In genomic region chr1:230151924-230152468, GRCh38 we compare ENCODE assay signal across 18 cellular contexts.
DNase-seq lines count a peak whose midpoint lies in the region; ATAC-seq, FAIRE-seq and TF ChIP-seq lines count a peak whose summit lies in the region.
"Had no signal": no experiment of that assay in that cellular context is flagged by ENCODE, and none has a peak within 500 bp of the region (broad histone marks: within the 10 kb centered on the region; RNA-seq: fewer than 3 reads in every experiment).

No MANE protein-coding gene starts in this region.

- H3K9me3 Mint-ChIP-seq in CD14-positive monocyte (no peaks in the 10 kb centered on the region), nephron (no peaks in the 10 kb centered on the region)
- H3K9me3 Mint-ChIP-seq: CD8-positive, alpha-beta memory T cell had no signal

- H3K36me3 ChIP-seq in GM12878 (ENCODE audit: control insufficient read depth in 2 of 2, insufficient read depth in 2 of 2, low read length in 1 of 2) (0 out of 4 replicates have a peak, but pooled peaks cover 0 to 2% of the 10 kb centered on the region in 2 experiments), upper lobe of left lung (no peaks in the 10 kb centered on the region)
- H3K36me3 ChIP-seq: BE2C had no signal

- no peak overlapping the region for H3K9ac ChIP-seq in GM12878 (ENCODE audit: control insufficient read depth, insufficient read depth, low read length)
- H3K9ac ChIP-seq: GM23248 had no signal

- RAD21 ChIA-PET in GM12878 (lab: Charles Lee; ENCODE audit: unreplicated experiment), result interaction anchor here (1.2 kb wide), 2 partner anchors 16 to 42 kb away, joined by 3 to 4 read pairs; no protein-coding TSS in a partner anchor

- in situ Hi-C loops in GM12878 (cut with MboI), result no loop called here

- no peak for TF ChIP-seq POLR2A in GM12878 (IDR thresholded peaks at IDR 0.05; ENCODE audit: low read depth, low read length)
- no peak for TF ChIP-seq POLR2A in upper lobe of left lung (IDR thresholded peaks at IDR 0.05)

- no peak overlapping the region for H2AFZ ChIP-seq in GM12878 (ENCODE audit: control insufficient read depth, low read depth, low read length)
- H2AFZ ChIP-seq: GM23248 had no signal

- peaks cover 4 to 7% of the 10 kb centered on the region in 2 donors for H3K36me3 Mint-ChIP-seq in CD14-positive monocyte
- H3K36me3 Mint-ChIP-seq in nephron (ENCODE audit: low read depth), result peaks cover 4% of the 10 kb centered on the region

- H3K4me3 ChIP-seq in GM12878 (no peak overlapping the region), upper lobe of left lung (no peak overlapping the region)
- H3K4me3 ChIP-seq: GM23248 had no signal

- H3K4me3 Mint-ChIP-seq in CD14-positive monocyte (no peak overlapping the region), nephron (no peak overlapping the region)
- H3K4me3 Mint-ChIP-seq: CD8-positive, alpha-beta memory T cell had no signal

- H3K79me2 ChIP-seq in GM12878 (ENCODE audit: control insufficient read depth, insufficient read depth, low read length), result peaks cover 11% of the 10 kb centered on the region

- no peak overlapping the region for H3K4me2 ChIP-seq in GM12878 (ENCODE audit: control insufficient read depth, insufficient read depth)

- H3K4me1 ChIP-seq in GM12878 (ENCODE audit: control insufficient read depth, insufficient read depth, low read length) (peaks cover 23% of the 10 kb centered on the region), upper lobe of left lung (peaks cover 25 to 52% (median 27%) of the 10 kb centered on the region in 4 donors)
- H3K4me1 ChIP-seq: Caco-2 had no signal

- TF ChIP-seq CTCF in CD14-positive monocyte (IDR thresholded peaks at IDR 0.05) (no peak), GM12878 (IDR thresholded peaks at IDR 0.05 in 2 of 3, conservative IDR thresholded peaks at IDR 0.05 in 1 of 3; ENCODE audit: control insufficient read depth in 2 of 3, extremely low read depth in 1 of 3, insufficient read depth in 1 of 3, low read depth in 3 of 3, low read length in 3 of 3) (no peak), nephron (IDR thresholded peaks at IDR 0.05; ENCODE audit: unreplicated experiment in 3 of 3) (no peak), upper lobe of left lung (IDR thresholded peaks at IDR 0.05) (no peak)

- no TSS peak for BruUV-seq in GM12878 (replicated peaks; lab: Mats Ljungman, UMichigan)

- WGBS in GM12878 (ENCODE audit: insufficient coverage, insufficient replicate concordance, low lambda C conversion rate, missing lambda C conversion rate), result 88% methylated on average over 7 of the region's 7 CpGs
- 97% methylated on average over 7 of the region's 7 CpGs for WGBS in upper lobe of left lung, 2 donors

- no peaks in the 10 kb centered on the region for H4K20me1 ChIP-seq in GM12878 (ENCODE audit: control insufficient read depth, insufficient read depth)

- CTCF ChIA-PET in GM12878 (lab: Yijun Ruan, JAX), result interaction anchor here (1.2 to 1.9 kb wide), 2 partner anchors 11 to 15 kb away, joined by 3 to 10 read pairs; no protein-coding TSS in a partner anchor

- H3K27ac ChIP-seq in GM12878 (ENCODE audit: control insufficient read depth, insufficient read depth) (no peak overlapping the region), upper lobe of left lung (no peak overlapping the region)
- H3K27ac ChIP-seq: GM23248 had no signal

- SMC1A ChIA-PET in GM12878 (lab: Charles Lee; ENCODE audit: uncharacterized antibody, unreplicated experiment), result interaction anchor here (1.4 to 3.4 kb wide), 6 partner anchors 15 to 64 kb away, joined by 5 to 15 read pairs (median 7); no protein-coding TSS in a partner anchor

- no peaks in the 10 kb centered on the region for H3K27me3 Mint-ChIP-seq in CD14-positive monocyte (ENCODE audit: low read depth in 3 of 3)
- peaks cover 8% of the 10 kb centered on the region for H3K27me3 Mint-ChIP-seq in nephron (ENCODE audit: low read depth)
- H3K27me3 Mint-ChIP-seq: CD8-positive, alpha-beta memory T cell had no signal

- H3K27ac Mint-ChIP-seq in CD14-positive monocyte (peak overlapping the region in 5 of 7 donors; percentile 10 to 99 (median 88)), nephron (peak overlapping the region in 2 of 3 experiments; percentile 55 to 91)

- intact Hi-C loops in CD14-positive monocyte (cut with micrococcal nuclease), result no loop called here
- intact Hi-C loops in GM12878 (cut with micrococcal nuclease; ENCODE audit: unreplicated experiment), result no loop called here

- H3K9me3 ChIP-seq in GM12878 (replicated peaks; ENCODE audit: control insufficient read depth, insufficient read depth, low read length) (no peaks in the 10 kb centered on the region), upper lobe of left lung (no peaks in the 10 kb centered on the region)
- H3K9me3 ChIP-seq: BE2C, Caco-2 had no signal

- no peak for FAIRE-seq in GM12878 (lab: Jason Lieb, UNC)
- FAIRE-seq: A204.1, GM19239, H54 had no signal

- TF ChIP-seq RAD21 in GM12878 (IDR thresholded peaks at IDR 0.05; ENCODE audit: insufficient read depth, low read depth, low read length), result no peak

- TF ChIP-seq EP300 in GM12878 (IDR thresholded peaks at IDR 0.05; ENCODE audit: borderline replicate concordance in 1 of 2, control insufficient read depth in 1 of 2, low read depth in 2 of 2, low read length in 2 of 2), result no peak
- no peak for TF ChIP-seq EP300 in upper lobe of left lung (IDR thresholded peaks at IDR 0.05)

- peaks cover 92% of the 10 kb centered on the region for H3K4me1 Mint-ChIP-seq in CD14-positive monocyte
- H3K4me1 Mint-ChIP-seq in nephron, result peaks cover 84% of the 10 kb centered on the region

- POLR2A ChIA-PET in GM12878 (lab: Charles Lee), result no interaction called here

- DNase-seq in CD14-positive monocyte (ENCODE audit: low spot score) (no peak), GM12878 (ENCODE audit: low read depth, low spot score) (no peak), upper lobe of left lung (no peak), NCI-H2029 (lab: John Stamatoyannopoulos, UW) (no peak)
- no peak for DNase-seq in activated T-cell treated with anti-CD3 and anti-CD28 coated beads, Interleukin-2, amount 50 U/mL, for 48 hours
- DNase-seq: BE2C; Caco-2; CD8-positive, alpha-beta memory T cell; DND-41; GDM1; GM23248; IMR-90 had no signal

- ATAC-seq in GM12878, result no peak
- ATAC-seq in GM19351 (IDR thresholded peaks at IDR 0.05; ENCODE audit: unreplicated experiment), result no peak
- no peak for ATAC-seq in upper lobe of left lung (ENCODE audit: low FRiP score in 2 of 2)
- ATAC-seq: HCT116 had no signal

- H3K27me3 ChIP-seq in GM12878 (replicated peaks in 1 of 2; ENCODE audit: control insufficient read depth in 2 of 2, insufficient read depth in 2 of 2, low read length in 1 of 2) (no peaks in the 10 kb centered on the region), upper lobe of left lung (no peaks in the 10 kb centered on the region)
- H3K27me3 ChIP-seq: BE2C had no signal

TF ChIP-seq in GM12878, 131 proteins besides CTCF, POLR2A, EP300 and RAD21 (continues in another document):
- TF ChIP-seq, protein P1, sequence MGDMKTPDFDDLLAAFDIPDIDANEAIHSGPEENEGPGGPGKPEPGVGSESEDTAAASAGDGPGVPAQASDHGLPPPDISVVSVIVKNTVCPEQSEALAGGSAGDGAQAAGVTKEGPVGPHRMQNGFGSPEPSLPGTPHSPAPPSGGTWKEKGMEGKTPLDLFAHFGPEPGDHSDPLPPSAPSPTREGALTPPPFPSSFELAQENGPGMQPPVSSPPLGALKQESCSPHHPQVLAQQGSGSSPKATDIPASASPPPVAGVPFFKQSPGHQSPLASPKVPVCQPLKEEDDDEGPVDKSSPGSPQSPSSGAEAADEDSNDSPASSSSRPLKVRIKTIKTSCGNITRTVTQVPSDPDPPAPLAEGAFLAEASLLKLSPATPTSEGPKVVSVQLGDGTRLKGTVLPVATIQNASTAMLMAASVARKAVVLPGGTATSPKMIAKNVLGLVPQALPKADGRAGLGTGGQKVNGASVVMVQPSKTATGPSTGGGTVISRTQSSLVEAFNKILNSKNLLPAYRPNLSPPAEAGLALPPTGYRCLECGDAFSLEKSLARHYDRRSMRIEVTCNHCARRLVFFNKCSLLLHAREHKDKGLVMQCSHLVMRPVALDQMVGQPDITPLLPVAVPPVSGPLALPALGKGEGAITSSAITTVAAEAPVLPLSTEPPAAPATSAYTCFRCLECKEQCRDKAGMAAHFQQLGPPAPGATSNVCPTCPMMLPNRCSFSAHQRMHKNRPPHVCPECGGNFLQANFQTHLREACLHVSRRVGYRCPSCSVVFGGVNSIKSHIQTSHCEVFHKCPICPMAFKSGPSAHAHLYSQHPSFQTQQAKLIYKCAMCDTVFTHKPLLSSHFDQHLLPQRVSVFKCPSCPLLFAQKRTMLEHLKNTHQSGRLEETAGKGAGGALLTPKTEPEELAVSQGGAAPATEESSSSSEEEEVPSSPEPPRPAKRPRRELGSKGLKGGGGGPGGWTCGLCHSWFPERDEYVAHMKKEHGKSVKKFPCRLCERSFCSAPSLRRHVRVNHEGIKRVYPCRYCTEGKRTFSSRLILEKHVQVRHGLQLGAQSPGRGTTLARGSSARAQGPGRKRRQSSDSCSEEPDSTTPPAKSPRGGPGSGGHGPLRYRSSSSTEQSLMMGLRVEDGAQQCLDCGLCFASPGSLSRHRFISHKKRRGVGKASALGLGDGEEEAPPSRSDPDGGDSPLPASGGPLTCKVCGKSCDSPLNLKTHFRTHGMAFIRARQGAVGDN (IDR thresholded peaks at IDR 0.05), result peak; percentile 29; the same call in 1 of the 2 replicates
